1 cellular context compared by ENCODE assay signal in genomic region chr10:80207768-80208385, GRCh38.
TF ChIP-seq lines count a peak whose summit lies in the region.

No MANE protein-coding gene starts in this region.

TF ChIP-seq in GM23338, 12 proteins besides CTCF, POLR2A, EP300 and RAD21 (continued from another document):
- TF ChIP-seq REST (IDR thresholded peaks at IDR 0.05; ENCODE audit: unreplicated experiment) (no peak), ZNF114 (CRISPR knock-in tag; IDR thresholded peaks at IDR 0.05) (no peak), CREB1 (CRISPR knock-in tag; IDR thresholded peaks at IDR 0.05; ENCODE audit: low read depth) (no peak), NANOG (IDR thresholded peaks at IDR 0.05; ENCODE audit: borderline replicate concordance) (no peak)
